Comparison of ENCODE assay signal across 17 cellular contexts in the genomic region with DNA sequence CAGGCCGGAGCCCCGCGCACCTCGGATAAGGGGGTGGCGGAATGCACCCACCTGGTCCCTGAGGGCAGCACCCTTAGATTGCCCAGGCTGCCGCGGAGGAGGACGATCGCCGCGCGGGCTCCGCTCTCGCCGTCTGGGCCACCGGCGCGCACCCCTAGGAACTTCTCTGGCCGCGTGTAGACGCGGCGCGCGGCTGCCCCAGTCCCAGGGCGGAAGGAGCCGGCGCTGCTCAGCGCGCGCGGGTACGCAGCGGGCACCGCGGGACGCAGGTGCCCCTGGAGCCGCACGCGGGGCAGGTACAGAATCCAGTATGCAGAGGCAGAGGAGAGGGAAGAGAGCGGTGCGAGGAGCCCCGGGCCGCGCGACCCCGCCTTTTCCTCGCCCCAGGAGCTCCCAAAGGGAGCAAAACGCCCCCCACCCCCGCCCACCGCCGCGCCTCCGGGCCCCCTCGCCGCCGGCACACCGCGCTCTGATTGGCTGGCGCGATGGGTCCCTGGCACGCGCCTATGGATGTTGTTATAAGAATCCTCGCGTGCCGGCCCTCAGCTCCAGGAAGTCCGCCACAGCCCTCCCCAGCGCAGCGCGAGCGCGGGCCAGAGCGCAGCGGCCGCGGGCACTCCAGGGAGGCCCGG. TPM values are rescaled to one million over a fixed set of nuclear protein-coding genes. Genes with fewer than 3 reads are reported as not detected.
DNase-seq lines count a peak whose midpoint lies in the region; ATAC-seq and TF ChIP-seq lines count a peak whose summit lies in the region.
"Had no signal": no experiment of that assay in that cellular context is flagged by ENCODE, and none has a peak within 500 bp of the region (broad histone marks: within the 10 kb centered on the region; RNA-seq: fewer than 3 reads in every experiment).

A gene with protein sequence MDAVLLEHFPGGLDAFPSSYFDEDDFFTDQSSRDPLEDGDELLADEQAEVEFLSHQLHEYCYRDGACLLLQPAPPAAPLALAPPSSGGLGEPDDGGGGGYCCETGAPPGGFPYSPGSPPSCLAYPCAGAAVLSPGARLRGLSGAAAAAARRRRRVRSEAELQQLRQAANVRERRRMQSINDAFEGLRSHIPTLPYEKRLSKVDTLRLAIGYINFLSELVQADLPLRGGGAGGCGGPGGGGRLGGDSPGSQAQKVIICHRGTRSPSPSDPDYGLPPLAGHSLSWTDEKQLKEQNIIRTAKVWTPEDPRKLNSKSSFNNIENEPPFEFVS (plus strand): TSS at position 549 of the 632 bp plus-strand sequence. CDS start 219 bp downstream, outside the sequence.

- peak; percentile 95 for DNase-seq in DMS53 (lab: John Stamatoyannopoulos, UW)
- peak; percentile 71 for DNase-seq in endodermal cell
- DNase-seq in neural crest cell (ENCODE audit: low read depth, low spot score): no peak
- DNase-seq in stimulated activated effector memory CD8-positive, alpha-beta T cell treated with anti-CD3 and anti-CD28 coated beads, Interleukin-12 subunit alpha, Interleukin-12 subunit beta, amount 100 ng/mL, for 72 hours (ENCODE audit: low spot score in 2 of 2): no peak
- DNase-seq in NCI-H526 (lab: John Stamatoyannopoulos, UW): no peak
- DNase-seq in NCI-H1436 (lab: John Stamatoyannopoulos, UW): no peak
- DNase-seq in uterus: no peak
- DNase-seq: activated naive CD4-positive, alpha-beta T cell; DND-41; effector CD8-positive, alpha-beta T cell; NCI-H2081 treated with DMSO at 0.1 percent for 48 hours; stimulated activated CD4-positive, alpha-beta T cell treated with anti-CD3 and anti-CD28 coated beads, Interleukin-15, amount 100 ng/mL, for 24 hours had no signal

- H3K9me3 ChIP-seq in HUES64 (ENCODE audit: insufficient read depth, low read depth, low read length): no peaks in the 10 kb centered on the region
- peaks cover 4% of the 10 kb centered on the region for H3K9me3 ChIP-seq in endodermal cell (ENCODE audit: control insufficient read depth, low read length)
- H3K9me3 ChIP-seq in uterus: no peaks in the 10 kb centered on the region
- H3K9me3 ChIP-seq: breast epithelium had no signal

- TF ChIP-seq POLR2A in uterus (IDR thresholded peaks at IDR 0.05): no peak

- H3K9me3 Mint-ChIP-seq in endodermal cell (no peaks in the 10 kb centered on the region), neural crest cell (no peaks in the 10 kb centered on the region)
- no peaks in the 10 kb centered on the region for H3K9me3 Mint-ChIP-seq in stimulated activated effector memory CD8-positive, alpha-beta T cell treated with anti-CD3 and anti-CD28 coated beads, Interleukin-12 subunit alpha, Interleukin-12 subunit beta, amount 100 ng/mL, for 72 hours

- H3K36me3 ChIP-seq in HUES64 (ENCODE audit: insufficient read depth, low read length): no peaks in the 10 kb centered on the region
- no peaks in the 10 kb centered on the region for H3K36me3 ChIP-seq in endodermal cell (ENCODE audit: control insufficient read depth, insufficient read depth, low read length)
- H3K36me3 ChIP-seq in uterus: no peaks in the 10 kb centered on the region
- H3K36me3 ChIP-seq: breast epithelium had no signal

- WGBS in HUES64: 2% methylated on average over 75 of the region's 77 CpGs
- 0 to 2% methylated on average over 14 to 77 of the region's 77 CpGs for WGBS in endodermal cell (ENCODE audit: insufficient coverage in 1 of 2, insufficient read length in 1 of 2), 2 experiments

- TF ChIP-seq CTCF in endodermal cell (conservative IDR thresholded peaks at IDR 0.05): no peak
- no peak for TF ChIP-seq CTCF in neural crest cell (conservative IDR thresholded peaks at IDR 0.05)
- TF ChIP-seq CTCF in uterus (IDR thresholded peaks at IDR 0.05): no peak

- H3K4me3 Mint-ChIP-seq in endodermal cell (peak within 1 kb of the TSS; percentile 33), neural crest cell (peak within 1 kb of the TSS; percentile 57)
- H3K4me3 Mint-ChIP-seq in stimulated activated effector memory CD8-positive, alpha-beta T cell treated with anti-CD3 and anti-CD28 coated beads, Interleukin-12 subunit alpha, Interleukin-12 subunit beta, amount 100 ng/mL, for 72 hours: no peak within 1 kb of the TSS

- H3K36me3 Mint-ChIP-seq in endodermal cell (ENCODE audit: low read depth) (no peaks in the 10 kb centered on the region), neural crest cell (ENCODE audit: low read depth) (no peaks in the 10 kb centered on the region)
- no peaks in the 10 kb centered on the region for H3K36me3 Mint-ChIP-seq in stimulated activated effector memory CD8-positive, alpha-beta T cell treated with anti-CD3 and anti-CD28 coated beads, Interleukin-12 subunit alpha, Interleukin-12 subunit beta, amount 100 ng/mL, for 72 hours

- H3K4me1 ChIP-seq in HUES64 (ENCODE audit: insufficient read depth, low read length) (peaks cover 23% of the 10 kb centered on the region), endodermal cell (ENCODE audit: control insufficient read depth, insufficient read depth, low read length) (no peaks in the 10 kb centered on the region), uterus (peaks cover 0 to 13% of the 10 kb centered on the region in 2 donors)
- H3K4me1 ChIP-seq: breast epithelium had no signal

- H3K27me3 Mint-ChIP-seq in endodermal cell (ENCODE audit: insufficient read depth) (peaks cover 95% of the 10 kb centered on the region), neural crest cell (ENCODE audit: low read depth) (peaks cover 96% of the 10 kb centered on the region)

- H3K4me1 Mint-ChIP-seq in endodermal cell (no peaks in the 10 kb centered on the region), neural crest cell (peaks cover 26% of the 10 kb centered on the region)
- no peaks in the 10 kb centered on the region for H3K4me1 Mint-ChIP-seq in stimulated activated effector memory CD8-positive, alpha-beta T cell treated with anti-CD3 and anti-CD28 coated beads, Interleukin-12 subunit alpha, Interleukin-12 subunit beta, amount 100 ng/mL, for 72 hours

- H3K9ac ChIP-seq in HUES64 (ENCODE audit: low read depth, low read length) (no peak within 1 kb of the TSS), endodermal cell (ENCODE audit: extremely low read depth, low read length, poor library complexity, severe bottlenecking) (no peak within 1 kb of the TSS)

- H3K27me3 ChIP-seq in HUES64 (ENCODE audit: insufficient read depth, low read length): peaks cover 100% of the 10 kb centered on the region
- peaks cover 100% of the 10 kb centered on the region for H3K27me3 ChIP-seq in endodermal cell (ENCODE audit: control insufficient read depth, insufficient read depth, low read length, poor library complexity, severe bottlenecking)
- H3K27me3 ChIP-seq in uterus: peaks cover 0 to 21% of the 10 kb centered on the region in 2 donors

- H3K27ac ChIP-seq in HUES64 (ENCODE audit: low read depth, low read length): no peak within 1 kb of the TSS
- H3K27ac ChIP-seq in endodermal cell (ENCODE audit: low read depth, low read length): no peak within 1 kb of the TSS
- no peak within 1 kb of the TSS for H3K27ac ChIP-seq in uterus
- H3K27ac ChIP-seq: breast epithelium, VCaP had no signal

- intact Hi-C loops in uterus (cut with DNase I; ENCODE audit: low total_unique reads): no loop called here

- peak within 1 kb of the TSS; percentile 40 for H3K4me3 ChIP-seq in HUES64 (ENCODE audit: low read length)
- H3K4me3 ChIP-seq in endodermal cell (ENCODE audit: low read length): no peak within 1 kb of the TSS
- no peak within 1 kb of the TSS for H3K4me3 ChIP-seq in uterus

- ATAC-seq in stimulated activated effector memory CD8-positive, alpha-beta T cell treated with anti-CD3 and anti-CD28 coated beads, Interleukin-12 subunit alpha, Interleukin-12 subunit beta, amount 100 ng/mL, for 72 hours: no peak

- no peak within 1 kb of the TSS for H3K27ac Mint-ChIP-seq in endodermal cell
- no peak within 1 kb of the TSS for H3K27ac Mint-ChIP-seq in neural crest cell (ENCODE audit: unreplicated experiment)
- no peak within 1 kb of the TSS for H3K27ac Mint-ChIP-seq in stimulated activated effector memory CD8-positive, alpha-beta T cell treated with anti-CD3 and anti-CD28 coated beads, Interleukin-12 subunit alpha, Interleukin-12 subunit beta, amount 100 ng/mL, for 72 hours

RNA-seq across cellular contexts. Expression of the gene that starts here (rescaled TPM):
- polyA plus RNA-seq in HUES64 (2013, experiment 1 of 2): not detected
- not detected for polyA plus RNA-seq in HUES64 (2013, experiment 2 of 2)
- total RNA-seq in endodermal cell: not detected
- polyA plus RNA-seq in endodermal cell (2013, experiment 1 of 2): 8.0 TPM
- polyA plus RNA-seq in endodermal cell (2013, experiment 2 of 2): 5.5 TPM
- total RNA-seq in neural crest cell: 0.16 TPM in 1 of 2 replicates, not detected in the other
- total RNA-seq in uterus: 100 to 1,000 TPM in 1 of 4 donors, under 1 TPM in 1, not detected in 2; 0.90 to 114 TPM
- total RNA-seq: breast epithelium, LHCN-M2 had no signal
- polyA plus RNA-seq: BJ had no signal

Comparison
In these comparisons a context has a peak if more than half of its experiments do, and no peak if none do; other contexts are left out.
1. DNase-seq: peak in DMS53 (single experiment) and endodermal cell (single experiment); none in neural crest cell (single experiment), stimulated activated effector memory CD8-positive, alpha-beta T cell treated with anti-CD3 and anti-CD28 coated beads, Interleukin-12 subunit alpha, Interleukin-12 subunit beta, amount 100 ng/mL, for 72 hours (0 of 2), NCI-H526 (0 of 2), NCI-H1436 (single experiment) and uterus (0 of 2).